24 cellular contexts compared by ENCODE assay signal in genomic region chr3:55085231-55085630, GRCh38.
"Had no signal": no experiment of that assay in that cellular context is flagged by ENCODE, and none has a peak within 500 bp of the region (broad histone marks: within the 10 kb centered on the region; RNA-seq: fewer than 3 reads in every experiment).

No MANE protein-coding gene starts in this region.

- H3K36me3 ChIP-seq: lower lobe of right lung, prostate gland, right atrium auricular region, suprapubic skin, transverse colon had no signal

- H3K27ac Mint-ChIP-seq: naive thymus-derived CD8-positive, alpha-beta T cell; nephron progenitor cell; stimulated activated naive CD8-positive, alpha-beta T cell treated with anti-CD3 and anti-CD28 coated beads, Interleukin-15, amount 100 ng/mL, for 72 hours had no signal

- H3K4me3 ChIP-seq: lower lobe of right lung, prostate gland, right atrium auricular region, smooth muscle cell, suprapubic skin, transverse colon had no signal

- ATAC-seq: left ventricle myocardium superior; lower lobe of right lung; naive thymus-derived CD8-positive, alpha-beta T cell; sciatic nerve; stimulated activated naive CD8-positive, alpha-beta T cell treated with anti-CD3 and anti-CD28 coated beads, Interleukin-15, amount 100 ng/mL, for 72 hours had no signal

- DNase-seq: dermis blood vessel endothelial cell; effector memory CD4-positive, alpha-beta T cell; erythroblast; hypothalamus; left ventricle myocardium superior; lower lobe of right lung; naive thymus-derived CD8-positive, alpha-beta T cell; nephron progenitor cell; nucleus accumbens; stimulated activated CD4-positive, alpha-beta T cell treated with anti-CD3 and anti-CD28 coated beads, Interleukin-12 subunit alpha, Interleukin-12 subunit beta, amount 100 ng/mL, for 4 hours; stimulated activated CD4-positive, alpha-beta T cell treated with anti-CD3 and anti-CD28 coated beads, Interleukin-1b, Interleukin-23, amount 100 ng/mL, for 48 hours; stimulated activated CD4-positive, alpha-beta T cell treated with anti-CD3 and anti-CD28 coated beads, Interleukin-4, amount 100 ng/mL, for 1 hour; stimulated activated CD8-positive, alpha-beta memory T cell treated with anti-CD3 and anti-CD28 coated beads, Interleukin-4, amount 100 ng/mL, for 48 hours; stimulated activated naive CD4-positive, alpha-beta T cell; stimulated activated naive CD8-positive, alpha-beta T cell treated with anti-CD3 and anti-CD28 coated beads, Interleukin-15, amount 100 ng/mL, for 72 hours; transverse colon had no signal

- H3K27me3 ChIP-seq: right atrium auricular region, suprapubic skin, transverse colon had no signal

- H3K4me1 Mint-ChIP-seq: naive thymus-derived CD8-positive, alpha-beta T cell; nephron progenitor cell; stimulated activated naive CD8-positive, alpha-beta T cell treated with anti-CD3 and anti-CD28 coated beads, Interleukin-15, amount 100 ng/mL, for 72 hours had no signal

- H3K4me3 Mint-ChIP-seq: naive thymus-derived CD8-positive, alpha-beta T cell; nephron progenitor cell; stimulated activated naive CD8-positive, alpha-beta T cell treated with anti-CD3 and anti-CD28 coated beads, Interleukin-15, amount 100 ng/mL, for 72 hours had no signal

- H3K27ac ChIP-seq: lower lobe of right lung, prostate gland, right atrium auricular region, suprapubic skin, transverse colon had no signal

- H3K36me3 Mint-ChIP-seq: naive thymus-derived CD8-positive, alpha-beta T cell had no signal

- H3K4me1 ChIP-seq: lower lobe of right lung, prostate gland, right atrium auricular region, suprapubic skin, transverse colon had no signal

- H3K4me2 ChIP-seq: smooth muscle cell had no signal

- FAIRE-seq: endometrium, frontal cortex, keratinocyte had no signal

- H3K9me3 Mint-ChIP-seq: nephron progenitor cell had no signal

- H3K9me3 ChIP-seq: lower lobe of right lung, prostate gland, right atrium auricular region, suprapubic skin, transverse colon had no signal

- H3K27me3 Mint-ChIP-seq: stimulated activated naive CD8-positive, alpha-beta T cell treated with anti-CD3 and anti-CD28 coated beads, Interleukin-15, amount 100 ng/mL, for 72 hours had no signal
